Comparison of ENCODE assay signal across 8 cellular contexts in the genomic region with DNA sequence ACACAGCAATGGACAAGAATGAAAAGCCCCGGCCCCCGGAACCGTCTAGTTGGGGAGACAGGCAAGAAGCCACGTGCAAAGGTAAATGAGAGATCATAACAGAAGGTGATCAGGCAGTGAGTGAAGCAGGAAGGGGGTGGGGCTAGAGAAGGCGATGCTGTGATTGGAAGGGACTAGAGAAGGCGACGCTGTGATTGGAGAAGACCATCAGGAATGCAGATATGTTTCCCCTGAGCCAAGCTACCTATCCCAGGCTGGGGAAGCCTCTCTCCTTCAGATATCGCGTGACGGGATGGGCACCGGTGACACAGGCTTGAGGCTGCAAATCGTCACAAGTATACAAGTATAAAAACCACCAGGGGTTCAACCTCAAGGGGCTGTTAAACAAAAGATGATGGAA. TPM values are rescaled to one million over a fixed set of nuclear protein-coding genes. Genes with fewer than 3 reads are reported as not detected.
DNase-seq lines count a peak whose midpoint lies in the region; ATAC-seq lines count a peak whose summit lies in the region.

No MANE protein-coding gene starts in this region.

- ATAC-seq in memory B cell (ENCODE audit: low read depth) (peak; percentile 54), HG03342 (IDR thresholded peaks at IDR 0.05; ENCODE audit: unreplicated experiment) (no peak), HG03095 (IDR thresholded peaks at IDR 0.05; ENCODE audit: unreplicated experiment) (no peak), HG02970 (IDR thresholded peaks at IDR 0.05; ENCODE audit: low FRiP score, unreplicated experiment) (no peak)

- peak; percentile 95 for DNase-seq in Caki2 (ENCODE audit: low read depth)
- DNase-seq in NCI-H2029 treated with DMSO at 0.1 percent for 48 hours (lab: John Stamatoyannopoulos, UW), result peak; percentile 92
- DNase-seq in activated naive CD4-positive, alpha-beta T cell treated with anti-CD3 and anti-CD28 coated beads, Interleukin-2, amount 50 U/mL, for 16 hours, result peak; percentile 65
- no peak for DNase-seq in memory B cell (ENCODE audit: low spot score in 2 of 2)
- DNase-seq in head of caudate nucleus, result no peak

- intact Hi-C loops in head of caudate nucleus (cut with DNase I), result no loop called here

- H3K27me3 Mint-ChIP-seq in memory B cell, result no peaks in the 10 kb centered on the region

- peaks cover 12% of the 10 kb centered on the region for H3K36me3 Mint-ChIP-seq in memory B cell

- no peak overlapping the region for H3K4me3 Mint-ChIP-seq in memory B cell

- in situ Hi-C loops in Caki2 (cut with HindIII; ENCODE audit: low pct_unique_long_range_greater_than_20kb, low sequenced_read_pairs), result no loop called here

- peak overlapping the region; percentile 10 for H3K27ac Mint-ChIP-seq in memory B cell

- peaks cover 13% of the 10 kb centered on the region for H3K4me1 Mint-ChIP-seq in memory B cell

- no peaks in the 10 kb centered on the region for H3K9me3 Mint-ChIP-seq in memory B cell

RNA-seq across cellular contexts. Expression of gene DCAF15, which starts 21.8 kb away (rescaled TPM):
- total RNA-seq in Caki2 (2014; rRNA removed; shearing (Covaris generic); ENCODE audit: low replicate concordance), result 16.8 and 20.3 TPM in 2 replicates

RNA-seq across cellular contexts. Expression of gene RFX1, which starts 32.0 kb away (rescaled TPM):
- 6.1 and 7.5 TPM in 2 replicates for total RNA-seq in Caki2 (2014; rRNA removed; shearing (Covaris generic); ENCODE audit: low replicate concordance)

RNA-seq across cellular contexts. Expression of gene PODNL1, which starts 35.9 kb away (rescaled TPM):
- total RNA-seq in Caki2 (2014; rRNA removed; shearing (Covaris generic); ENCODE audit: low replicate concordance), result 16.1 TPM in 1 of 2 replicates, not detected in the other

RNA-seq across cellular contexts. Expression of gene RLN3, which starts 53.9 kb away (rescaled TPM):
- total RNA-seq in Caki2 (2014; rRNA removed; shearing (Covaris generic); ENCODE audit: low replicate concordance), result not detected in 2 replicates

RNA-seq across cellular contexts. Expression of gene IL27RA, which starts 57.5 kb away (rescaled TPM):
- 8.6 and 15.6 TPM in 2 replicates for total RNA-seq in Caki2 (2014; rRNA removed; shearing (Covaris generic); ENCODE audit: low replicate concordance)

Comparison
In these comparisons a context has a peak if more than half of its experiments do, and no peak if none do; other contexts are left out.
1. DNase-seq: peak in Caki2 (single experiment), NCI-H2029 treated with DMSO at 0.1 percent for 48 hours (single experiment) and activated naive CD4-positive, alpha-beta T cell treated with anti-CD3 and anti-CD28 coated beads, Interleukin-2, amount 50 U/mL, for 16 hours (single experiment); none in memory B cell (0 of 2) and head of caudate nucleus (0 of 42).